ENCODE assay signal across 1 cellular context in genomic region chr1:51504806-51505525, GRCh38.
TF ChIP-seq lines count a peak whose summit lies in the region.

No MANE protein-coding gene starts in this region.

TF ChIP-seq in GM12878, 131 proteins besides CTCF, POLR2A, EP300 and RAD21 (continued from another document and continues in another):
- TF ChIP-seq E2F4 (IDR thresholded peaks at IDR 0.05; ENCODE audit: low read depth, low read length): no peak
- no peak for TF ChIP-seq NR2F1 (conservative IDR thresholded peaks at IDR 0.05)
- peak; percentile 71; the same call in 1 of the 2 replicates for TF ChIP-seq IRF4 (IDR thresholded peaks at IDR 0.05; ENCODE audit: low read depth, low read length)
- 0 out of 2 replicates have a peak, but pooled peaks have one; percentile 46 for TF ChIP-seq CREM (IDR thresholded peaks at IDR 0.05; ENCODE audit: low read depth)
- TF ChIP-seq ATF3 (IDR thresholded peaks at IDR 0.05; ENCODE audit: borderline replicate concordance, extremely low read depth, low read depth, low read length): no peak
- TF ChIP-seq JUND (IDR thresholded peaks at IDR 0.05; ENCODE audit: low read depth, low read length): no peak
- TF ChIP-seq SRF (IDR thresholded peaks at IDR 0.05; ENCODE audit: low read depth in 2 of 2, low read length in 2 of 2): no peak
- no peak for TF ChIP-seq HCFC1 (IDR thresholded peaks at IDR 0.05; ENCODE audit: low read length)
- no peak for TF ChIP-seq E4F1 (IDR thresholded peaks at IDR 0.05; ENCODE audit: borderline replicate concordance, partially characterized antibody)
- peak; percentile 61 for TF ChIP-seq SKIL (IDR thresholded peaks at IDR 0.05; ENCODE audit: low read depth, poor library complexity, severe bottlenecking)
- TF ChIP-seq DPF2 (IDR thresholded peaks at IDR 0.05): peak; percentile 76; the same call in 1 of the 2 replicates
- TF ChIP-seq, protein P1, sequence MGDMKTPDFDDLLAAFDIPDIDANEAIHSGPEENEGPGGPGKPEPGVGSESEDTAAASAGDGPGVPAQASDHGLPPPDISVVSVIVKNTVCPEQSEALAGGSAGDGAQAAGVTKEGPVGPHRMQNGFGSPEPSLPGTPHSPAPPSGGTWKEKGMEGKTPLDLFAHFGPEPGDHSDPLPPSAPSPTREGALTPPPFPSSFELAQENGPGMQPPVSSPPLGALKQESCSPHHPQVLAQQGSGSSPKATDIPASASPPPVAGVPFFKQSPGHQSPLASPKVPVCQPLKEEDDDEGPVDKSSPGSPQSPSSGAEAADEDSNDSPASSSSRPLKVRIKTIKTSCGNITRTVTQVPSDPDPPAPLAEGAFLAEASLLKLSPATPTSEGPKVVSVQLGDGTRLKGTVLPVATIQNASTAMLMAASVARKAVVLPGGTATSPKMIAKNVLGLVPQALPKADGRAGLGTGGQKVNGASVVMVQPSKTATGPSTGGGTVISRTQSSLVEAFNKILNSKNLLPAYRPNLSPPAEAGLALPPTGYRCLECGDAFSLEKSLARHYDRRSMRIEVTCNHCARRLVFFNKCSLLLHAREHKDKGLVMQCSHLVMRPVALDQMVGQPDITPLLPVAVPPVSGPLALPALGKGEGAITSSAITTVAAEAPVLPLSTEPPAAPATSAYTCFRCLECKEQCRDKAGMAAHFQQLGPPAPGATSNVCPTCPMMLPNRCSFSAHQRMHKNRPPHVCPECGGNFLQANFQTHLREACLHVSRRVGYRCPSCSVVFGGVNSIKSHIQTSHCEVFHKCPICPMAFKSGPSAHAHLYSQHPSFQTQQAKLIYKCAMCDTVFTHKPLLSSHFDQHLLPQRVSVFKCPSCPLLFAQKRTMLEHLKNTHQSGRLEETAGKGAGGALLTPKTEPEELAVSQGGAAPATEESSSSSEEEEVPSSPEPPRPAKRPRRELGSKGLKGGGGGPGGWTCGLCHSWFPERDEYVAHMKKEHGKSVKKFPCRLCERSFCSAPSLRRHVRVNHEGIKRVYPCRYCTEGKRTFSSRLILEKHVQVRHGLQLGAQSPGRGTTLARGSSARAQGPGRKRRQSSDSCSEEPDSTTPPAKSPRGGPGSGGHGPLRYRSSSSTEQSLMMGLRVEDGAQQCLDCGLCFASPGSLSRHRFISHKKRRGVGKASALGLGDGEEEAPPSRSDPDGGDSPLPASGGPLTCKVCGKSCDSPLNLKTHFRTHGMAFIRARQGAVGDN (IDR thresholded peaks at IDR 0.05): peak; percentile 47; the same call in 1 of the 2 replicates
- no peak for TF ChIP-seq YY1 (IDR thresholded peaks at IDR 0.05; ENCODE audit: low read depth, low read length)
- TF ChIP-seq ATF7 (IDR thresholded peaks at IDR 0.05; ENCODE audit: low read depth): peak; percentile 54
- TF ChIP-seq, protein P2, sequence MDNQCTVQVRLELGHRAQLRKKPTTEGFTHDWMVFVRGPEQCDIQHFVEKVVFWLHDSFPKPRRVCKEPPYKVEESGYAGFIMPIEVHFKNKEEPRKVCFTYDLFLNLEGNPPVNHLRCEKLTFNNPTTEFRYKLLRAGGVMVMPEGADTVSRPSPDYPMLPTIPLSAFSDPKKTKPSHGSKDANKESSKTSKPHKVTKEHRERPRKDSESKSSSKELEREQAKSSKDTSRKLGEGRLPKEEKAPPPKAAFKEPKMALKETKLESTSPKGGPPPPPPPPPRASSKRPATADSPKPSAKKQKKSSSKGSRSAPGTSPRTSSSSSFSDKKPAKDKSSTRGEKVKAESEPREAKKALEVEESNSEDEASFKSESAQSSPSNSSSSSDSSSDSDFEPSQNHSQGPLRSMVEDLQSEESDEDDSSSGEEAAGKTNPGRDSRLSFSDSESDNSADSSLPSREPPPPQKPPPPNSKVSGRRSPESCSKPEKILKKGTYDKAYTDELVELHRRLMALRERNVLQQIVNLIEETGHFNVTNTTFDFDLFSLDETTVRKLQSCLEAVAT (IDR thresholded peaks at IDR 0.05): peak; percentile 80
- TF ChIP-seq ZNF274 (IDR thresholded peaks at IDR 0.05; ENCODE audit: insufficient read depth, insufficient read length): no peak
- TF ChIP-seq MTA2 (IDR thresholded peaks at IDR 0.05; ENCODE audit: low read depth): peak; percentile 60; the same call in 1 of the 2 replicates
- no peak for TF ChIP-seq FOS (IDR thresholded peaks at IDR 0.05; ENCODE audit: borderline replicate concordance, extremely low read depth, insufficient read length)
- peak; percentile 88 for TF ChIP-seq RUNX3 (IDR thresholded peaks at IDR 0.05; ENCODE audit: low read length)
- TF ChIP-seq SIX5 (IDR thresholded peaks at IDR 0.05; ENCODE audit: low read depth, low read length, severe bottlenecking): no peak
- TF ChIP-seq FOXM1 (IDR thresholded peaks at IDR 0.05; ENCODE audit: low read depth, low read length): peak; percentile 83; the same call in 1 of the 2 replicates
- TF ChIP-seq SMARCA5 (IDR thresholded peaks at IDR 0.05): 0 out of 2 replicates have a peak, but pooled peaks have one; percentile 52
- peak; percentile 70 for TF ChIP-seq ATF2 (IDR thresholded peaks at IDR 0.05; ENCODE audit: low read length)
- peak; percentile 61; the same call in 1 of the 2 replicates for TF ChIP-seq EED (IDR thresholded peaks at IDR 0.05; ENCODE audit: low read depth)
- no peak for TF ChIP-seq BRCA1 (IDR thresholded peaks at IDR 0.05; ENCODE audit: low read depth, low read length)
- TF ChIP-seq BCLAF1 (IDR thresholded peaks at IDR 0.05): no peak
- peak; percentile 49 for TF ChIP-seq CBFB (IDR thresholded peaks at IDR 0.05; ENCODE audit: low read depth)
- TF ChIP-seq BCL11A (IDR thresholded peaks at IDR 0.05; ENCODE audit: low read depth, low read length): peak; percentile 24; the same call in 1 of the 2 replicates
- TF ChIP-seq ESRRA (IDR thresholded peaks at IDR 0.05; ENCODE audit: low read length): no peak
- TF ChIP-seq BHLHE40 (IDR thresholded peaks at IDR 0.05; ENCODE audit: borderline replicate concordance in 1 of 2, low read depth in 2 of 2, low read length in 1 of 2): no peak
- peak; percentile 42; the same call in 1 of the 2 replicates for TF ChIP-seq TAF1 (IDR thresholded peaks at IDR 0.05; ENCODE audit: borderline replicate concordance, low read depth, low read length)
- TF ChIP-seq IKZF1 (conservative IDR thresholded peaks at IDR 0.05): peak; percentile 60
- TF ChIP-seq NBN (IDR thresholded peaks at IDR 0.05): peak; percentile 90
- TF ChIP-seq ZSCAN29 (IDR thresholded peaks at IDR 0.05): no peak
- TF ChIP-seq MEF2A (IDR thresholded peaks at IDR 0.05; ENCODE audit: insufficient read depth, low read depth, low read length): 0 out of 2 replicates have a peak, but pooled peaks have one; percentile 42
- peak; percentile 98 for TF ChIP-seq RELB (IDR thresholded peaks at IDR 0.05; ENCODE audit: low read depth)
- TF ChIP-seq BACH1 (IDR thresholded peaks at IDR 0.05; ENCODE audit: borderline replicate concordance): no peak
- peak; percentile 92 for TF ChIP-seq ZNF24 (IDR thresholded peaks at IDR 0.05)
- no peak for TF ChIP-seq SUPT20H (IDR thresholded peaks at IDR 0.05; ENCODE audit: borderline replicate concordance, control insufficient read depth, low read depth, low read length)
- TF ChIP-seq NFXL1 (IDR thresholded peaks at IDR 0.05; ENCODE audit: borderline replicate concordance): no peak
- peak; percentile 75; the same call in 1 of the 2 replicates for TF ChIP-seq HDGF (IDR thresholded peaks at IDR 0.05)
- no peak for TF ChIP-seq TCF7 (IDR thresholded peaks at IDR 0.05; ENCODE audit: borderline replicate concordance)
- TF ChIP-seq POLR2AphosphoS5 (IDR thresholded peaks at IDR 0.05; ENCODE audit: low read length): peak; percentile 79
- TF ChIP-seq, protein P3, sequence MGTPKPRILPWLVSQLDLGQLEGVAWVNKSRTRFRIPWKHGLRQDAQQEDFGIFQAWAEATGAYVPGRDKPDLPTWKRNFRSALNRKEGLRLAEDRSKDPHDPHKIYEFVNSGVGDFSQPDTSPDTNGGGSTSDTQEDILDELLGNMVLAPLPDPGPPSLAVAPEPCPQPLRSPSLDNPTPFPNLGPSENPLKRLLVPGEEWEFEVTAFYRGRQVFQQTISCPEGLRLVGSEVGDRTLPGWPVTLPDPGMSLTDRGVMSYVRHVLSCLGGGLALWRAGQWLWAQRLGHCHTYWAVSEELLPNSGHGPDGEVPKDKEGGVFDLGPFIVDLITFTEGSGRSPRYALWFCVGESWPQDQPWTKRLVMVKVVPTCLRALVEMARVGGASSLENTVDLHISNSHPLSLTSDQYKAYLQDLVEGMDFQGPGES (IDR thresholded peaks at IDR 0.05): no peak
- no peak for TF ChIP-seq TCF12 (IDR thresholded peaks at IDR 0.05; ENCODE audit: low read depth, low read length)
- TF ChIP-seq GABPA (IDR thresholded peaks at IDR 0.05; ENCODE audit: low read depth): no peak
